30 cellular contexts compared by ENCODE assay signal in the genomic region with DNA sequence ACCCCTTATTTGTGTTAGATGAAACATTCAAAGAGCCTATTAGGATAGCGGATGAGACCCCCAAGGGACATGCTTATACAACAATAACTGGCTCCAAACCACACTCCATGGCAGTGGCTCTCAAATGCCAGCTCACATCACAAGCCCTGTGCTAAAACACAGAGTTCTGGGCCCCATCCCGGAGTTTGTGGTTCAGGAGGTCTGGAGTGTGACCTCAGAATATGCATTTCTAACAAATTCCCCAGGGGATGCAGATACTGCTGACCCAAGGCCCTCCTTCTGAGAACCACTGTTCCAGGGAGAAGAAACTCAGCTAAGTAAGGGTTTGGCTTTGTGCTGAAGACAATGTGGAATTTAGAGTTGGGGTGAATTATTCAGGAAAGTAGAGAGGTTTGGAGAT. TPM values are rescaled to one million over a fixed set of nuclear protein-coding genes. Genes with fewer than 3 reads are reported as not detected.
"Had no signal": no experiment of that assay in that cellular context is flagged by ENCODE, and none has a peak within 500 bp of the region (broad histone marks: within the 10 kb centered on the region; RNA-seq: fewer than 3 reads in every experiment).

No MANE protein-coding gene starts in this region.

- H3K4me3 ChIP-seq: esophagus muscularis mucosa, gastroesophageal sphincter, hepatocyte, ovary, prostate gland, sigmoid colon, smooth muscle cell, thyroid gland had no signal

- H3K27me3 ChIP-seq: brain microvascular endothelial cell, hepatocyte, ovary, thyroid gland, upper lobe of right lung had no signal

- DNase-seq: activated CD4-positive, alpha-beta memory T cell treated with anti-CD3 and anti-CD28 coated beads, Interleukin-2, amount 10 ng/mL, durations not matched to agents 7 days and 5 days; activated CD4-positive, alpha-beta T cell treated with anti-CD3 and anti-CD28 coated beads, Interleukin-2, amount 10 ng/mL, durations not matched to agents 7 days and 5 days; activated CD4-positive, CD25-positive, alpha-beta regulatory T cell treated with anti-CD3 and anti-CD28 coated beads, Interleukin-2, amount 50 U/mL, for 72 hours; activated T-cell treated with anti-CD3 and anti-CD28 coated beads, Interleukin-2, amount 50 U/mL, for 4 hours; brain microvascular endothelial cell; endodermal cell; left cardiac atrium; naive thymus-derived CD4-positive, alpha-beta T cell; ovary; retina; sigmoid colon; stimulated activated CD4-positive, alpha-beta T cell treated with anti-CD3 and anti-CD28 coated beads, Interleukin-1b, Interleukin-23, amount 100 ng/mL, for 48 hours; stimulated activated CD4-positive, alpha-beta T cell treated with anti-CD3 and anti-CD28 coated beads, Interleukin-4, amount 100 ng/mL, for 4 hours; stimulated activated CD8-positive, alpha-beta memory T cell treated with anti-CD3 and anti-CD28 coated beads, Interleukin-4, amount 100 ng/mL, for 48 hours; stimulated activated naive CD8-positive, alpha-beta T cell treated with anti-CD3 and anti-CD28 coated beads, Interleukin-15, amount 100 ng/mL, for 72 hours; SW 1271; T-helper 17 cell; thyroid gland; upper lobe of right lung had no signal

- H3K9me3 ChIP-seq: esophagus muscularis mucosa, gastroesophageal sphincter, ovary, prostate gland, sigmoid colon, thyroid gland, upper lobe of right lung had no signal

- H3K4me1 ChIP-seq: prostate gland, sigmoid colon had no signal

- H3K27ac ChIP-seq: brain microvascular endothelial cell, esophagus muscularis mucosa, gastroesophageal sphincter, hepatocyte, ovary, prostate gland, sigmoid colon, thyroid gland, upper lobe of right lung had no signal

- ATAC-seq: activated T-cell treated with anti-CD3 and anti-CD28 coated beads, Interleukin-2, amount 50 U/mL, for 4 hours; gastroesophageal sphincter; left cardiac atrium; naive thymus-derived CD4-positive, alpha-beta T cell; stimulated activated memory B cell treated with anti-CD40 and anti-IgM and Interleukin-4, amounts not matched to agents 10 μg/mL and 1 μg/mL and 100 μg/mL, for 72 hours; stimulated activated naive CD8-positive, alpha-beta T cell treated with anti-CD3 and anti-CD28 coated beads, Interleukin-15, amount 100 ng/mL, for 72 hours; T-helper 17 cell; upper lobe of right lung had no signal

- H3K36me3 ChIP-seq: brain microvascular endothelial cell, esophagus muscularis mucosa, gastroesophageal sphincter, ovary, prostate gland, sigmoid colon, thyroid gland had no signal

RNA-seq across cellular contexts. Expression of gene CCRL2, which starts 3.6 kb away (rescaled TPM):
- total RNA-seq: endodermal cell, mesothelial cell of epicardium, smooth muscle cell had no signal
- polyA plus RNA-seq: keratinocyte, neural cell, smooth muscle cell had no signal

RNA-seq across cellular contexts. Expression of gene CCR5, which starts 39.9 kb away (rescaled TPM):
- total RNA-seq: cerebellum, endodermal cell, mesothelial cell of epicardium, smooth muscle cell had no signal
- polyA plus RNA-seq: hepatocyte; naive thymus-derived CD4-positive, alpha-beta T cell; neural cell; smooth muscle cell had no signal

RNA-seq across cellular contexts. Expression of gene LTF, which starts 54.0 kb away (rescaled TPM):
- total RNA-seq: activated CD4-positive, alpha-beta memory T cell treated with anti-CD3 and anti-CD28 coated beads, Interleukin-2, amount 10 ng/mL, durations not matched to agents 7 days and 5 days; activated CD4-positive, alpha-beta T cell treated with anti-CD3 and anti-CD28 coated beads, Interleukin-2, amount 10 ng/mL, durations not matched to agents 7 days and 5 days; activated T-cell treated with anti-CD3 and anti-CD28 coated beads, Interleukin-2, amount 50 U/mL, for 4 hours; activated T-helper 2 cell treated with anti-CD3 and anti-CD28 coated beads, Interferon-gamma antibody, Interleukin-2, Interleukin-4, amounts not matched to agents 10 μg/mL and 5 μg/mL and 100 μg/mL, durations not matched to agents 14 hours and 24 hours and 36 hours; mesothelial cell of epicardium; smooth muscle cell; T-helper 17 cell had no signal
- polyA plus RNA-seq: hepatocyte; keratinocyte; naive thymus-derived CD4-positive, alpha-beta T cell; neural cell; smooth muscle cell had no signal

RNA-seq across cellular contexts. Expression of gene CCR2, which starts 56.8 kb away (rescaled TPM):
- total RNA-seq: endodermal cell, mesothelial cell of epicardium, smooth muscle cell had no signal
- polyA plus RNA-seq: hepatocyte, neural cell, smooth muscle cell had no signal
